ENCODE assay signal across 13 cellular contexts in the genomic region with DNA sequence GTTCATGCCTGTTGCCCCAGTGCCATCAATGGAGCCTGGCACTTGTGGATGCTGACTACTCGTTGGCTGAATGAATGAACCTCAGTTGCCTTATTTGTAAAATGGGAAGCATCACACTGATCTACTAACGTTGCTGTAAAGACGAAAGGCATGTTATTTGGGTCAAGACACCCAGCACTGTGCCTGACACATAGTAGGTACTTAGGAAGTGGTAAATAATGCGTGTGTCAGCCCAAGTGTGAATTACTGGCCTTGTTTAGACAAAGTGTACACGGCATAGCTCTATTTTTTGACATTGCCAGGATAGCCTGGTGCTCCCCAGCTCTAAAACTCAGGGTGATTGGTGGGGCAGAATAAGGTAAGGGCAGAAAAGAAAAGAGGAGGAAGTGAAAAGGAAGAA. TPM values are rescaled to one million over a fixed set of nuclear protein-coding genes. Genes with fewer than 3 reads are reported as not detected.
DNase-seq lines count a peak whose midpoint lies in the region; ATAC-seq, FAIRE-seq and TF ChIP-seq lines count a peak whose summit lies in the region.
"Had no signal": no experiment of that assay in that cellular context is flagged by ENCODE, and none has a peak within 500 bp of the region (broad histone marks: within the 10 kb centered on the region; RNA-seq: fewer than 3 reads in every experiment).

No MANE protein-coding gene starts in this region.

- no peaks in the 10 kb centered on the region for H3K27me3 ChIP-seq in naive thymus-derived CD4-positive, alpha-beta T cell (ENCODE audit: control insufficient read depth in 2 of 2, insufficient read depth in 2 of 2, low read length in 2 of 2)

- no peaks in the 10 kb centered on the region for H3K27me3 Mint-ChIP-seq in activated CD8-positive, alpha-beta T cell treated with anti-CD3 and anti-CD28 coated beads for 36 hours
- no peaks in the 10 kb centered on the region for H3K27me3 Mint-ChIP-seq in activated CD8-positive, alpha-beta T cell treated with anti-CD3 and anti-CD28 coated beads, Interleukin-2, amount 10 ng/mL, durations not matched to agents 7 days and 5 days (ENCODE audit: low read depth)
- no peaks in the 10 kb centered on the region for H3K27me3 Mint-ChIP-seq in naive thymus-derived CD4-positive, alpha-beta T cell
- no peaks in the 10 kb centered on the region for H3K27me3 Mint-ChIP-seq in type B pancreatic cell
- H3K27me3 Mint-ChIP-seq: activated naive CD8-positive, alpha-beta T cell treated with anti-CD3 and anti-CD28 coated beads, Interleukin-2, amount 10 ng/mL, durations not matched to agents 7 days and 5 days had no signal

- no peak for ATAC-seq in activated CD8-positive, alpha-beta T cell treated with anti-CD3 and anti-CD28 coated beads for 36 hours
- ATAC-seq in activated CD8-positive, alpha-beta T cell treated with anti-CD3 and anti-CD28 coated beads, Interleukin-2, amount 10 ng/mL, durations not matched to agents 7 days and 5 days: no peak
- no peak for ATAC-seq in naive thymus-derived CD4-positive, alpha-beta T cell
- no peak for ATAC-seq in GM19035 (IDR thresholded peaks at IDR 0.05; ENCODE audit: unreplicated experiment)

- H3K4me3 Mint-ChIP-seq in activated CD8-positive, alpha-beta T cell treated with anti-CD3 and anti-CD28 coated beads for 36 hours: no peak overlapping the region
- no peak overlapping the region for H3K4me3 Mint-ChIP-seq in activated CD8-positive, alpha-beta T cell treated with anti-CD3 and anti-CD28 coated beads, Interleukin-2, amount 10 ng/mL, durations not matched to agents 7 days and 5 days
- H3K4me3 Mint-ChIP-seq in naive thymus-derived CD4-positive, alpha-beta T cell: peak overlapping the region in 2 of 10 donors; percentile 30 to 63
- H3K4me3 Mint-ChIP-seq in type B pancreatic cell: no peak overlapping the region
- H3K4me3 Mint-ChIP-seq: activated naive CD8-positive, alpha-beta T cell treated with anti-CD3 and anti-CD28 coated beads, Interleukin-2, amount 10 ng/mL, durations not matched to agents 7 days and 5 days had no signal

- intact Hi-C loops in activated CD8-positive, alpha-beta T cell treated with anti-CD3 and anti-CD28 coated beads for 36 hours (cut with micrococcal nuclease): no loop called here
- intact Hi-C loops in naive thymus-derived CD4-positive, alpha-beta T cell (cut with micrococcal nuclease): no loop called here

- TF ChIP-seq CTCF in activated CD8-positive, alpha-beta T cell treated with anti-CD3 and anti-CD28 coated beads for 36 hours (IDR thresholded peaks at IDR 0.05): no peak
- TF ChIP-seq CTCF in coronary artery (IDR thresholded peaks at IDR 0.05): no peak
- no peak for TF ChIP-seq CTCF in type B pancreatic cell (conservative IDR thresholded peaks at IDR 0.05)

- H3K4me1 Mint-ChIP-seq in activated CD8-positive, alpha-beta T cell treated with anti-CD3 and anti-CD28 coated beads for 36 hours (ENCODE audit: low read depth): peaks cover 31% of the 10 kb centered on the region
- H3K4me1 Mint-ChIP-seq in activated CD8-positive, alpha-beta T cell treated with anti-CD3 and anti-CD28 coated beads, Interleukin-2, amount 10 ng/mL, durations not matched to agents 7 days and 5 days (ENCODE audit: low read depth): peaks cover 11% of the 10 kb centered on the region
- peaks cover 7 to 53% (median 42%) of the 10 kb centered on the region in 7 donors for H3K4me1 Mint-ChIP-seq in naive thymus-derived CD4-positive, alpha-beta T cell
- peaks cover 42% of the 10 kb centered on the region for H3K4me1 Mint-ChIP-seq in type B pancreatic cell (ENCODE audit: unreplicated experiment)

- CTCF ChIA-PET in activated CD8-positive, alpha-beta T cell treated with anti-CD3 and anti-CD28 coated beads for 36 hours (lab: Charles Lee): no interaction called here
- CTCF ChIA-PET in activated CD8-positive, alpha-beta T cell treated with anti-CD3 and anti-CD28 coated beads, Interleukin-2, amount 10 ng/mL, durations not matched to agents 7 days and 5 days (lab: Charles Lee): no interaction called here
- CTCF ChIA-PET in naive thymus-derived CD4-positive, alpha-beta T cell (lab: Charles Lee): no interaction called here

- H3K27ac Mint-ChIP-seq in activated CD8-positive, alpha-beta T cell treated with anti-CD3 and anti-CD28 coated beads for 36 hours: peak overlapping the region; percentile 23
- no peak overlapping the region for H3K27ac Mint-ChIP-seq in activated CD8-positive, alpha-beta T cell treated with anti-CD3 and anti-CD28 coated beads, Interleukin-2, amount 10 ng/mL, durations not matched to agents 7 days and 5 days
- H3K27ac Mint-ChIP-seq in naive thymus-derived CD4-positive, alpha-beta T cell: peak overlapping the region in 8 of 9 donors; percentile 4 to 75 (median 52)
- H3K27ac Mint-ChIP-seq in type B pancreatic cell: peak overlapping the region; percentile 48
- H3K27ac Mint-ChIP-seq: activated naive CD8-positive, alpha-beta T cell treated with anti-CD3 and anti-CD28 coated beads, Interleukin-2, amount 10 ng/mL, durations not matched to agents 7 days and 5 days had no signal

- no peaks in the 10 kb centered on the region for H3K36me3 Mint-ChIP-seq in activated CD8-positive, alpha-beta T cell treated with anti-CD3 and anti-CD28 coated beads for 36 hours (ENCODE audit: low read depth)
- no peaks in the 10 kb centered on the region for H3K36me3 Mint-ChIP-seq in activated CD8-positive, alpha-beta T cell treated with anti-CD3 and anti-CD28 coated beads, Interleukin-2, amount 10 ng/mL, durations not matched to agents 7 days and 5 days (ENCODE audit: low read depth)
- peaks cover 0 to 5% (median 3%) of the 10 kb centered on the region in 5 donors for H3K36me3 Mint-ChIP-seq in naive thymus-derived CD4-positive, alpha-beta T cell
- H3K36me3 Mint-ChIP-seq in type B pancreatic cell: peaks cover 8% of the 10 kb centered on the region

- H3K4me3 ChIP-seq in coronary artery: peak overlapping the region; percentile 59
- H3K4me3 ChIP-seq in naive thymus-derived CD4-positive, alpha-beta T cell (ENCODE audit: low read length): no peak overlapping the region

- DNase-seq in activated CD8-positive, alpha-beta T cell treated with anti-CD3 and anti-CD28 coated beads for 36 hours: no peak
- DNase-seq in activated CD8-positive, alpha-beta T cell treated with anti-CD3 and anti-CD28 coated beads, Interleukin-2, amount 10 ng/mL, durations not matched to agents 7 days and 5 days: no peak
- no peak for DNase-seq in coronary artery (ENCODE audit: low spot score)
- no peak for DNase-seq in naive thymus-derived CD4-positive, alpha-beta T cell
- DNase-seq in type B pancreatic cell (ENCODE audit: extremely low spot score, unreplicated experiment): no peak
- no peak for DNase-seq in T-helper 1 cell
- DNase-seq in HTR-8/SVneo (ENCODE audit: insufficient read length, low spot score): no peak
- DNase-seq: activated naive CD8-positive, alpha-beta T cell treated with anti-CD3 and anti-CD28 coated beads, Interleukin-2, amount 10 ng/mL, durations not matched to agents 7 days and 5 days; NCI-H446 treated with DMSO at 0.1 percent for 48 hours had no signal

- FAIRE-seq in HTR-8/SVneo (lab: Jason Lieb, UNC): no peak
- FAIRE-seq: GM18507, keratinocyte had no signal

- no peaks in the 10 kb centered on the region for H3K36me3 ChIP-seq in naive thymus-derived CD4-positive, alpha-beta T cell (ENCODE audit: control insufficient read depth in 2 of 3, insufficient read depth in 3 of 3, low read length in 3 of 3)

- peak overlapping the region; percentile 87 to 97 for H3K27ac ChIP-seq in coronary artery
- no peak overlapping the region for H3K27ac ChIP-seq in naive thymus-derived CD4-positive, alpha-beta T cell (ENCODE audit: low read depth, low read length)
- H3K27ac ChIP-seq: 22Rv1 had no signal

- H3K9me3 ChIP-seq in naive thymus-derived CD4-positive, alpha-beta T cell (ENCODE audit: control insufficient read depth in 2 of 3, low read length in 3 of 3): no peaks in the 10 kb centered on the region

- H3K4me1 ChIP-seq in naive thymus-derived CD4-positive, alpha-beta T cell (ENCODE audit: control insufficient read depth in 2 of 2, insufficient read depth in 2 of 2, low read length in 2 of 2): peaks cover 0 to 6% of the 10 kb centered on the region in 2 donors

- H3K9me3 Mint-ChIP-seq in activated CD8-positive, alpha-beta T cell treated with anti-CD3 and anti-CD28 coated beads for 36 hours: no peaks in the 10 kb centered on the region
- no peaks in the 10 kb centered on the region for H3K9me3 Mint-ChIP-seq in activated CD8-positive, alpha-beta T cell treated with anti-CD3 and anti-CD28 coated beads, Interleukin-2, amount 10 ng/mL, durations not matched to agents 7 days and 5 days (ENCODE audit: insufficient read depth)
- H3K9me3 Mint-ChIP-seq in naive thymus-derived CD4-positive, alpha-beta T cell: no peaks in the 10 kb centered on the region
- H3K9me3 Mint-ChIP-seq in type B pancreatic cell: no peaks in the 10 kb centered on the region
- H3K9me3 Mint-ChIP-seq: activated naive CD8-positive, alpha-beta T cell treated with anti-CD3 and anti-CD28 coated beads, Interleukin-2, amount 10 ng/mL, durations not matched to agents 7 days and 5 days had no signal

- POLR2A ChIA-PET in activated CD8-positive, alpha-beta T cell treated with anti-CD3 and anti-CD28 coated beads for 36 hours (lab: Charles Lee): interaction anchor here (1.0 kb wide), 1 partner anchor 10 kb away, joined by 3 read pairs; no protein-coding TSS in a partner anchor
- POLR2A ChIA-PET in activated CD8-positive, alpha-beta T cell treated with anti-CD3 and anti-CD28 coated beads, Interleukin-2, amount 10 ng/mL, durations not matched to agents 7 days and 5 days (lab: Charles Lee): no interaction called here
- POLR2A ChIA-PET in naive thymus-derived CD4-positive, alpha-beta T cell (lab: Charles Lee): interaction anchor here (0.6 kb wide), 1 partner anchor 941 kb away, joined by 4 read pairs; no protein-coding TSS in a partner anchor

RNA-seq across cellular contexts. Expression of gene ERGIC1, which starts 27.4 kb away (rescaled TPM):
- total RNA-seq in activated CD8-positive, alpha-beta T cell treated with anti-CD3 and anti-CD28 coated beads for 36 hours: 10 to 100 TPM; 56.1 to 57.0 TPM
- 10 to 100 TPM; 50.4 to 52.7 TPM for total RNA-seq in activated CD8-positive, alpha-beta T cell treated with anti-CD3 and anti-CD28 coated beads, Interleukin-2, amount 10 ng/mL, durations not matched to agents 7 days and 5 days
- total RNA-seq in naive thymus-derived CD4-positive, alpha-beta T cell: 10 to 100 TPM; 44.4 to 71.3 (median 53.5) TPM
- polyA plus RNA-seq in naive thymus-derived CD4-positive, alpha-beta T cell: 10 to 100 TPM; 18.3 to 18.9 TPM
- total RNA-seq in type B pancreatic cell (ENCODE audit: low replicate concordance): 85.2 and 105 TPM in 2 replicates
